Comparison of ENCODE assay signal across 25 cellular contexts in genomic region chr9:6900440-6900883, GRCh38.
"Had no signal": no experiment of that assay in that cellular context is flagged by ENCODE, and none has a peak within 500 bp of the region (broad histone marks: within the 10 kb centered on the region; RNA-seq: fewer than 3 reads in every experiment).

No MANE protein-coding gene starts in this region.

- DNase-seq: activated CD4-positive, alpha-beta T cell treated with anti-CD3 and anti-CD28 coated beads for 48 hours; activated CD4-positive, alpha-beta T cell treated with anti-CD3 and anti-CD28 coated beads, Interleukin-2, amount 50 U/mL, for 48 hours; activated gamma-delta T cell; activated naive CD4-positive, alpha-beta T cell treated with anti-CD3 and anti-CD28 coated beads, Interleukin-2, amount 10 ng/mL, durations not matched to agents 7 days and 5 days; activated T-cell treated with anti-CD3 and anti-CD28 coated beads for 4 hours; activated T-cell treated with anti-CD3 and anti-CD28 coated beads, Interleukin-2, amount 50 U/mL, for 48 hours; amniotic stem cell; body of pancreas; central memory CD4-positive, alpha-beta T cell; Kasumi-1; KBM-7; NCI-H1105 treated with DMSO at 0.1 percent for 48 hours; NCI-H1436 treated with DMSO at 0.1 percent for 48 hours; NCI-H187 treated with DMSO at 0.1 percent for 48 hours; NCI-H2081 treated with DMSO at 0.1 percent for 48 hours; NCI-H2227 treated with DMSO at 0.1 percent for 48 hours; NCI-H446 treated with DMSO at 0.1 percent for 48 hours; NCI-H526; NCI-H82; T-cell; WERI-Rb-1 had no signal

- ATAC-seq: activated CD4-positive, CD25-positive, alpha-beta regulatory T cell treated with anti-CD3 and anti-CD28 coated beads, Interleukin-2, amount 50 U/mL, for 24 hours; activated T-helper 17 cell treated with anti-CD3 and anti-CD28 coated beads, Interleukin-2, amount 50 U/mL, for 72 hours; body of pancreas had no signal

- H3K4me3 Mint-ChIP-seq: activated naive CD4-positive, alpha-beta T cell treated with anti-CD3 and anti-CD28 coated beads, Interleukin-2, amount 10 ng/mL, durations not matched to agents 7 days and 5 days; activated T-helper 17 cell treated with anti-CD3 and anti-CD28 coated beads, Interleukin-2, amount 50 U/mL, for 72 hours; T-cell had no signal

- H3K27ac Mint-ChIP-seq: activated T-helper 17 cell treated with anti-CD3 and anti-CD28 coated beads, Interleukin-2, amount 50 U/mL, for 72 hours had no signal

- H3K4me3 ChIP-seq: ascending aorta, body of pancreas, SK-N-MC had no signal

- H3K27me3 Mint-ChIP-seq: activated naive CD4-positive, alpha-beta T cell treated with anti-CD3 and anti-CD28 coated beads, Interleukin-2, amount 10 ng/mL, durations not matched to agents 7 days and 5 days; activated T-helper 17 cell treated with anti-CD3 and anti-CD28 coated beads, Interleukin-2, amount 50 U/mL, for 72 hours; T-cell had no signal

- H3K27me3 ChIP-seq: ascending aorta, body of pancreas had no signal

- H3K9me3 ChIP-seq: ascending aorta, body of pancreas had no signal

- H3K9me3 Mint-ChIP-seq: activated naive CD4-positive, alpha-beta T cell treated with anti-CD3 and anti-CD28 coated beads, Interleukin-2, amount 10 ng/mL, durations not matched to agents 7 days and 5 days; activated T-helper 17 cell treated with anti-CD3 and anti-CD28 coated beads, Interleukin-2, amount 50 U/mL, for 72 hours; T-cell had no signal

- H3K36me3 ChIP-seq: ascending aorta, WERI-Rb-1 had no signal
